ENCODE assay signal across 11 cellular contexts in genomic region chr5:141177577-141178191, GRCh38. TPM values are rescaled to one million over a fixed set of nuclear protein-coding genes. Genes with fewer than 3 reads are reported as not detected.
DNase-seq lines count a peak whose midpoint lies in the region; ATAC-seq and TF ChIP-seq lines count a peak whose summit lies in the region.
"Not testable (repeated sequence)": the region's sequence is repeated elsewhere in the genome, so short reads cannot be mapped to it uniquely, and the experiment has no call there.
"Had no signal": no experiment of that assay in that cellular context is flagged by ENCODE, and none has a peak within 500 bp of the region (broad histone marks: within the 10 kb centered on the region; RNA-seq: fewer than 3 reads in every experiment).

PCDHB8 (plus strand) TSS chr5:141177790; CDS start chr5:141178035, 245 bp downstream.

- H3K23ac ChIP-seq in H9 (ENCODE audit: insufficient read length, low read depth, low read length), result not testable (repeated sequence)

- H4K5ac ChIP-seq in H9 (ENCODE audit: insufficient read length, low read depth, low read length), result not testable (repeated sequence)

- not testable (repeated sequence) for H4K20me1 ChIP-seq in H9 (ENCODE audit: control insufficient read depth, insufficient read depth, insufficient read length)

- not testable (repeated sequence) for H2BK20ac ChIP-seq in H9 (ENCODE audit: low read depth, low read length, poor library complexity, severe bottlenecking)

- not testable (repeated sequence) for H3K4me3 ChIP-seq in MG63, gastroesophageal sphincter

- not testable (repeated sequence) for H3K79me2 ChIP-seq in H9 (ENCODE audit: insufficient read depth, low read length)

- not testable (repeated sequence) for H3K4me2 ChIP-seq in H9 (ENCODE audit: insufficient read depth, insufficient read length, low read length)

- H3K27me3 ChIP-seq in H9 (ENCODE audit: insufficient read depth, low read length), result not testable (repeated sequence)
- peaks cover 11% of the 10 kb centered on the region for H3K27me3 ChIP-seq in MG63
- H3K27me3 ChIP-seq in gastroesophageal sphincter, result peaks cover 72% of the 10 kb centered on the region

- not testable (repeated sequence) for H2AK5ac ChIP-seq in H9 (ENCODE audit: insufficient read length, low read length)

- H3K27me3 Mint-ChIP-seq in H9 (ENCODE audit: low read depth), result not testable (repeated sequence)

- not testable (repeated sequence) for H3K36me3 ChIP-seq in MG63, gastroesophageal sphincter

- not testable (repeated sequence) for H3K56ac ChIP-seq in H9 (ENCODE audit: insufficient read length, low read depth, low read length)

- not testable (repeated sequence) for H3K4me1 ChIP-seq in H9 (ENCODE audit: insufficient read depth, low read length); gastroesophageal sphincter

- WGBS in H9 (ENCODE audit: extremely low coverage, insufficient read length, low lambda C conversion rate), result no CpG with 5 or more reads among the region's 18 CpGs
- WGBS in gastroesophageal sphincter (ENCODE audit: low coverage in 1 of 2), 2 donors, result 33 to 41% methylated on average over 11 to 14 of the region's 18 CpGs

- H2BK15ac ChIP-seq in H9 (ENCODE audit: low read depth, low read length), result not testable (repeated sequence)

- not testable (repeated sequence) for H3K9me3 ChIP-seq in H9 (ENCODE audit: control insufficient read depth, low read depth, low read length); MG63
- peaks cover 3 to 81% (median 3%) of the 10 kb centered on the region in 3 donors for H3K9me3 ChIP-seq in gastroesophageal sphincter

- H3K27ac ChIP-seq in 22Rv1; H9 (ENCODE audit: insufficient read length, low read depth, low read length); gastroesophageal sphincter: not testable (repeated sequence)

- TF ChIP-seq CTCF in 22Rv1 (IDR thresholded peaks at IDR 0.05) (peak; percentile 89), H9 (conservative IDR thresholded peaks at IDR 0.05) (peak; percentile 43; the same call in 2 of the 3 replicates)
- TF ChIP-seq CTCF in gastroesophageal sphincter (IDR thresholded peaks at IDR 0.05), result not testable (repeated sequence)

- H3K23me2 ChIP-seq in H9 (ENCODE audit: insufficient read length, low read depth, low read length, poor library complexity, severe bottlenecking), result not testable (repeated sequence)

- not testable (repeated sequence) for H3T11ph ChIP-seq in H9 (ENCODE audit: low read length)

- not testable (repeated sequence) for H2AFZ ChIP-seq in H9 (ENCODE audit: low read length)

- H2BK120ac ChIP-seq in H9 (ENCODE audit: low read depth, low read length, poor library complexity, severe bottlenecking), result not testable (repeated sequence)

- not testable (repeated sequence) for H3K9ac ChIP-seq in H9 (ENCODE audit: extremely low read depth, insufficient read length, low read length)

- not testable (repeated sequence) for H3K4me1 Mint-ChIP-seq in H9

- H3K14ac ChIP-seq in H9 (ENCODE audit: insufficient read depth, low read length), result not testable (repeated sequence)

- TF ChIP-seq EP300 in gastroesophageal sphincter (IDR thresholded peaks at IDR 0.05), result not testable (repeated sequence)

- peak; percentile 88 for ATAC-seq in SK-N-SH treated with all-trans-retinoic acid at 6 μM for 48 hours
- ATAC-seq in gastroesophageal sphincter, result peak; percentile 10

- peaks cover 4 to 21% (median 10%) of the 10 kb centered on the region in 3 experiments; a peak in 5 of 7 replicates for H3K36me3 Mint-ChIP-seq in H9 (ENCODE audit: insufficient read depth in 1 of 3, low read depth in 3 of 3)

- H3K18ac ChIP-seq in H9 (ENCODE audit: insufficient read length, low read depth, low read length), result not testable (repeated sequence)

- not testable (repeated sequence) for H3K4me3 Mint-ChIP-seq in H9

- not testable (repeated sequence) for H3K4ac ChIP-seq in H9 (ENCODE audit: low read depth, low read length)

- H4K91ac ChIP-seq in H9 (ENCODE audit: insufficient read length, low read depth, low read length), result not testable (repeated sequence)

- DNase-seq in DMS114 treated with DMSO at 0.1 percent for 48 hours (lab: John Stamatoyannopoulos, UW; ENCODE audit: unreplicated experiment) (peak; percentile 79), MG63 (peak; percentile 22), NCI-H748 treated with DMSO at 0.1 percent for 48 hours (lab: John Stamatoyannopoulos, UW) (peak; percentile 65), myocyte (ENCODE audit: low read depth) (peak; percentile 27)
- DNase-seq in H9, result not testable (repeated sequence)

- not testable (repeated sequence) for H2BK12ac ChIP-seq in H9 (ENCODE audit: insufficient read length, low read depth, low read length)

- not testable (repeated sequence) for H4K8ac ChIP-seq in H9 (replicated peaks; ENCODE audit: insufficient read length, low read depth, low read length)

- not testable (repeated sequence) for H3K27ac Mint-ChIP-seq in H9

- not testable (repeated sequence) for H2BK5ac ChIP-seq in H9 (ENCODE audit: insufficient read length, low read length)

- TF ChIP-seq POLR2A in gastroesophageal sphincter (IDR thresholded peaks at IDR 0.05), result not testable (repeated sequence)

- peaks cover 20 to 28% of the 10 kb centered on the region in 2 experiments for H3K9me3 Mint-ChIP-seq in H9

- not testable (repeated sequence) for H3K79me1 ChIP-seq in H9 (ENCODE audit: insufficient read depth, low read depth, low read length, poor library complexity, severe bottlenecking)

RNA-seq across cellular contexts. Expression of gene PCDHB8, which starts in this region (rescaled TPM):
- total RNA-seq in H9 (2021) (0.57 and 0.86 TPM in 2 replicates), gastroesophageal sphincter (1 to 10 TPM in 3 of 4 donors, under 1 TPM in 1; 0.27 to 1.5 (median 1.2) TPM), myocyte (9.5 and 10.4 TPM in 2 replicates)
- not detected in 2 replicates for total RNA-seq in MG63 (2014; rRNA removed; shearing (Covaris generic); ENCODE audit: low replicate concordance)
- 6.4 TPM for polyA plus RNA-seq in myocyte (2012)
- total RNA-seq: activated CD8-positive, alpha-beta T cell treated with anti-CD3 and anti-CD28 coated beads, Interleukin-2, amount 10 ng/mL, durations not matched to agents 7 days and 5 days; CD4-positive, alpha-beta T cell; T-helper 2 cell treated with Interferon-gamma antibody and Interleukin-4, amounts not matched to agents 100 ng/mL and 5 ng/mL, for 36 hours had no signal

Comparison
In these comparisons a context has a peak if more than half of its experiments do, and no peak if none do; other contexts are left out.
1. Peak in DNase-seq in MG63; RNA of the gene not detected or under 1 TPM.